In genomic region chr3:114418724-114419543, GRCh38 we compare ENCODE assay signal across 9 cellular contexts.
DNase-seq lines count a peak whose midpoint lies in the region; ATAC-seq and TF ChIP-seq lines count a peak whose summit lies in the region.
"Had no signal": no experiment of that assay in that cellular context is flagged by ENCODE, and none has a peak within 500 bp of the region (broad histone marks: within the 10 kb centered on the region; RNA-seq: fewer than 3 reads in every experiment).

No MANE protein-coding gene starts in this region.

- H3K4me1 ChIP-seq in naive thymus-derived CD4-positive, alpha-beta T cell (ENCODE audit: control insufficient read depth in 2 of 2, insufficient read depth in 2 of 2, low read length in 2 of 2) = no peaks in the 10 kb centered on the region

- intact Hi-C loops in naive thymus-derived CD4-positive, alpha-beta T cell (cut with micrococcal nuclease) = loop anchor here (1.0 to 2.0 kb wide), 9 partner anchors 35 to 682 kb away; partner anchors contain the start of genes CCDC191 (in 1 of the 2), GRAMD1C (in 1 of the 2) and QTRT2 (in 1 of the 2)

- peaks cover 4 to 18% (median 8%) of the 10 kb centered on the region in 7 donors for H3K4me1 Mint-ChIP-seq in naive thymus-derived CD4-positive, alpha-beta T cell

- peak overlapping the region in 2 of 9 donors; percentile 26 to 60 for H3K27ac Mint-ChIP-seq in naive thymus-derived CD4-positive, alpha-beta T cell
- H3K27ac Mint-ChIP-seq: T-helper 1 cell treated with Interleukin-12 subunit alpha and Interleukin-12 subunit beta and Interleukin-4 antibody, amounts not matched to agents 30 μg/mL and 1 μg/mL, for 36 hours had no signal

- H3K9me3 ChIP-seq in naive thymus-derived CD4-positive, alpha-beta T cell (ENCODE audit: control insufficient read depth in 2 of 3, low read length in 3 of 3) = no peaks in the 10 kb centered on the region

- CTCF ChIA-PET in naive thymus-derived CD4-positive, alpha-beta T cell (lab: Charles Lee) = interaction anchor here (0.6 to 4.1 kb wide), 18 partner anchors 10 to 682 kb away, joined by 3 to 35 read pairs (median 3); no protein-coding TSS in a partner anchor

- H3K27me3 Mint-ChIP-seq in naive thymus-derived CD4-positive, alpha-beta T cell = peaks cover 0 to 2% (median 0%) of the 10 kb centered on the region in 5 donors

- POLR2A ChIA-PET in naive thymus-derived CD4-positive, alpha-beta T cell (lab: Charles Lee) = interaction anchor here (0.6 kb wide), 1 partner anchor 16 kb away, joined by 3 read pairs; no protein-coding TSS in a partner anchor

- H3K9me3 Mint-ChIP-seq in naive thymus-derived CD4-positive, alpha-beta T cell = no peaks in the 10 kb centered on the region
- H3K9me3 Mint-ChIP-seq: T-helper 1 cell treated with Interleukin-12 subunit alpha and Interleukin-12 subunit beta and Interleukin-4 antibody, amounts not matched to agents 30 μg/mL and 1 μg/mL, for 36 hours had no signal

- no peak for TF ChIP-seq POLR2A in erythroblast (IDR thresholded peaks at IDR 0.05; ENCODE audit: low read length)

- H3K4me3 Mint-ChIP-seq in naive thymus-derived CD4-positive, alpha-beta T cell = no peak overlapping the region
- H3K4me3 Mint-ChIP-seq: T-helper 1 cell treated with Interleukin-12 subunit alpha and Interleukin-12 subunit beta and Interleukin-4 antibody, amounts not matched to agents 30 μg/mL and 1 μg/mL, for 36 hours had no signal

- H3K27ac ChIP-seq in naive thymus-derived CD4-positive, alpha-beta T cell (ENCODE audit: low read depth, low read length) = no peak overlapping the region

- DNase-seq in AG20443 (ENCODE audit: low spot score) (peak; percentile 52), GM13976 (ENCODE audit: low spot score) (peak; percentile 37), NCI-H1092 (lab: John Stamatoyannopoulos, UW) (peak; percentile 63), erythroblast (lab: John Stamatoyannopoulos, UW) (peak; percentile 58 to 68)
- peak in 7 of 9 donors; percentile 40 to 66 (median 57) for DNase-seq in naive thymus-derived CD4-positive, alpha-beta T cell
- no peak for DNase-seq in activated CD4-positive, CD25-positive, alpha-beta regulatory T cell (lab: John Stamatoyannopoulos, UW)

- TF ChIP-seq CTCF in GM13976 (IDR thresholded peaks at IDR 0.05; ENCODE audit: borderline replicate concordance, control extremely low read depth, extremely low read depth, insufficient read depth, missing control alignments) = peak; percentile 67

- H3K4me3 ChIP-seq in naive thymus-derived CD4-positive, alpha-beta T cell (ENCODE audit: low read length) = no peak overlapping the region

- peak; percentile 69 for ATAC-seq in HG02763 (IDR thresholded peaks at IDR 0.05; ENCODE audit: unreplicated experiment)
- ATAC-seq in SK-N-SH treated with all-trans-retinoic acid at 6 μM for 48 hours = peak; percentile 96
- ATAC-seq in naive thymus-derived CD4-positive, alpha-beta T cell = peak; percentile 91

- no peaks in the 10 kb centered on the region for H3K27me3 ChIP-seq in naive thymus-derived CD4-positive, alpha-beta T cell (ENCODE audit: control insufficient read depth in 2 of 2, insufficient read depth in 2 of 2, low read length in 2 of 2)

- in situ Hi-C loops in GM13976 (cut with MboI; ENCODE audit: low sequenced_read_pairs, unreplicated experiment) = no loop called here

- no peaks in the 10 kb centered on the region for H3K36me3 ChIP-seq in naive thymus-derived CD4-positive, alpha-beta T cell (ENCODE audit: control insufficient read depth in 2 of 3, insufficient read depth in 3 of 3, low read length in 3 of 3)

- H3K36me3 Mint-ChIP-seq in naive thymus-derived CD4-positive, alpha-beta T cell = no peaks in the 10 kb centered on the region

TF ChIP-seq in SK-N-SH treated with all-trans-retinoic acid at 6 μM for 48 hours, 23 proteins besides CTCF, POLR2A, EP300 and RAD21:
- no peak for TF ChIP-seq PPARA (CRISPR knock-in tag; IDR thresholded peaks at IDR 0.05; ENCODE audit: borderline replicate concordance)

Comparison
In these comparisons a context has a peak if more than half of its experiments do, and no peak if none do; other contexts are left out.
1. DNase-seq: peak in AG20443 (single experiment), GM13976 (single experiment), NCI-H1092 (single experiment), erythroblast (2 of 2) and naive thymus-derived CD4-positive, alpha-beta T cell (7 of 9); none in activated CD4-positive, CD25-positive, alpha-beta regulatory T cell (0 of 4).
2. Peak in every context shown above with its lines, with median percentiles within 50 percentile points of each other: ATAC-seq.